Comparison of ENCODE assay signal across 9 cellular contexts in the genomic region with DNA sequence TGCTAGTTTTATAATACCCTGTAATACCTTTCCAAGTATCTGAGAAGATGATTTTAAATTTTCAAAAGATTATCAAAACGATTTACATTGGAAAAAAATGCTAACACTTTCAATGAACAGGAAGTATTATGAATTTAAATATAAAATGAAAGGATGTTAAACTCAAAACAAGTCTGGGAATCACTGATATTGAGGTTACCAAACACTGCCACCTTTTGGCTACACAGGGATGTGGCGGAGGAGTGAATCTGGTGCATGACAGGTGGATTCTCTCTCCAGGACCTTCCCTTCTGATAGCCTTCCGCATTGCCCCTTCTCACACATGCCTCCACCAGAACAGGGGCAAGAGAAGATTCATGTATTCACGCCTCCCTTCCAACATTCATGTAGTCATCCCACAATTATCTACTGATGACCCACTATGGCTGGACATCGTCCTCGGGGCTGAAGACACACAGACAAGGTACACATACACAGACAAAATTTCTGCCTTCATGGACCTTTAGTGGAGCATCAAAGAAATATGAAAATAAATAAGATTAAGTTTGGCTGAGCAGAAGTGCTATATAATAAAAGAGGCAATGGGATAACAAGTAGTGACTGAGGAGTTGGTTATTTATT. TPM values are rescaled to one million over a fixed set of nuclear protein-coding genes. Genes with fewer than 3 reads are reported as not detected.
DNase-seq lines count a peak whose midpoint lies in the region; ATAC-seq and TF ChIP-seq lines count a peak whose summit lies in the region.
"Had no signal": no experiment of that assay in that cellular context is flagged by ENCODE, and none has a peak within 500 bp of the region (broad histone marks: within the 10 kb centered on the region; RNA-seq: fewer than 3 reads in every experiment).

No MANE protein-coding gene starts in this region.

- no peak overlapping the region for H3K9ac ChIP-seq in Karpas-422 (ENCODE audit: low read length)

- H3K4me2 ChIP-seq in Karpas-422 (ENCODE audit: low read depth, low read length, poor library complexity, severe bottlenecking): no peak overlapping the region
- H3K4me2 ChIP-seq: BLaER1 treated with 17β-estradiol and CSF1 and Interleukin-3, amounts not matched to agents 10 nM and 100 nM had no signal

- WGBS in psoas muscle, 3 donors: 71 to 78% (median 72%) methylated on average over 6 of the region's 6 CpGs

- H3K27ac ChIP-seq in Karpas-422 (ENCODE audit: low read length) (no peak overlapping the region), psoas muscle (no peak overlapping the region)
- H3K27ac ChIP-seq: BLaER1 treated with 17β-estradiol and CSF1 and Interleukin-3, amounts not matched to agents 10 nM and 100 nM had no signal

- H3K4me1 ChIP-seq in Karpas-422 (ENCODE audit: low read length): no peaks in the 10 kb centered on the region
- no peaks in the 10 kb centered on the region for H3K4me1 ChIP-seq in psoas muscle
- H3K4me1 ChIP-seq: BLaER1 treated with 17β-estradiol and CSF1 and Interleukin-3, amounts not matched to agents 10 nM and 100 nM had no signal

- H3K36me3 ChIP-seq in Karpas-422 (ENCODE audit: insufficient read depth, low read length) (peaks cover 13% of the 10 kb centered on the region; the same call in 1 of the 2 replicates), psoas muscle (ENCODE audit: insufficient read depth in 1 of 2, low read depth in 1 of 2) (peaks cover 0 to 10% of the 10 kb centered on the region in 2 donors)

- no peak overlapping the region for H2AFZ ChIP-seq in Karpas-422 (ENCODE audit: low read length)

- peaks cover 7% of the 10 kb centered on the region; the same call in 1 of the 2 replicates for H3K79me2 ChIP-seq in Karpas-422 (ENCODE audit: low read length)

- intact Hi-C loops in psoas muscle (cut with DNase I): no loop called here

- DNase-seq in NCI-H1417 (lab: John Stamatoyannopoulos, UW) (peak; percentile 3 to 53 (median 11)), NCI-H1417 treated with DMSO at 0.1 percent for 48 hours (lab: John Stamatoyannopoulos, UW) (no peak), Karpas-422 (peak; percentile 64), fibroblast of the aortic adventitia (ENCODE audit: low read depth) (peak; percentile 51), psoas muscle (no peak), OCI-M2 (lab: John Stamatoyannopoulos, UW; ENCODE audit: unreplicated experiment) (no peak)

- H4K20me1 ChIP-seq in Karpas-422 (ENCODE audit: insufficient read depth, low read depth, low read length): no peaks in the 10 kb centered on the region

- H3K27me3 ChIP-seq in Karpas-422 (ENCODE audit: low read length): no peaks in the 10 kb centered on the region
- H3K27me3 ChIP-seq in psoas muscle (ENCODE audit: insufficient read depth in 3 of 3, low read length in 2 of 3): no peaks in the 10 kb centered on the region
- H3K27me3 ChIP-seq: BLaER1 treated with 17β-estradiol and CSF1 and Interleukin-3, amounts not matched to agents 10 nM and 100 nM had no signal

- ATAC-seq in psoas muscle (peak in 1 of 4 donors; percentile 58), GM19463 (IDR thresholded peaks at IDR 0.05; ENCODE audit: unreplicated experiment) (no peak)

- H3K9me3 ChIP-seq in Karpas-422 (ENCODE audit: low read length) (no peaks in the 10 kb centered on the region), psoas muscle (no peaks in the 10 kb centered on the region)
- H3K9me3 ChIP-seq: BLaER1 treated with 17β-estradiol and CSF1 and Interleukin-3, amounts not matched to agents 10 nM and 100 nM had no signal

- H3K4me3 ChIP-seq in Karpas-422 (ENCODE audit: low read length) (no peak overlapping the region), WI38 (ENCODE audit: low read depth, low read length) (no peak overlapping the region), fibroblast of the aortic adventitia (ENCODE audit: low read depth, low read length) (no peak overlapping the region), psoas muscle (no peak overlapping the region)
- H3K4me3 ChIP-seq: BLaER1 treated with 17β-estradiol and CSF1 and Interleukin-3, amounts not matched to agents 10 nM and 100 nM had no signal

- H3K9me2 ChIP-seq in Karpas-422 (replicated peaks; ENCODE audit: insufficient read depth, low read length): no peaks in the 10 kb centered on the region

- TF ChIP-seq CTCF in WI38 (IDR thresholded peaks at IDR 0.05; ENCODE audit: low read depth, low read length): peak; percentile 67
- peak; percentile 70 for TF ChIP-seq CTCF in fibroblast of the aortic adventitia (IDR thresholded peaks at IDR 0.05; ENCODE audit: insufficient read depth, low read length)
- peak; percentile 50 for TF ChIP-seq CTCF in psoas muscle (IDR thresholded peaks at IDR 0.05)

RNA-seq across cellular contexts. Expression of gene ATG16L2, which starts 34.7 kb away (rescaled TPM):
- total RNA-seq in Karpas-422 (2014; rRNA removed; shearing (Covaris generic); ENCODE audit: low replicate concordance): 14.8 and 20.2 TPM in 2 replicates
- total RNA-seq in fibroblast of the aortic adventitia (ENCODE audit: low replicate concordance) (9.1 and 12.4 TPM in 2 replicates), psoas muscle (1 to 10 TPM; 4.5 to 9.6 (median 5.4) TPM)
- polyA plus RNA-seq in psoas muscle: 1 to 10 TPM; 3.9 to 5.2 (median 4.7) TPM

RNA-seq across cellular contexts. Expression of gene STARD10, which starts 55.1 kb away (rescaled TPM):
- total RNA-seq in Karpas-422 (2014; rRNA removed; shearing (Covaris generic); ENCODE audit: low replicate concordance): 4.3 and 4.7 TPM in 2 replicates
- total RNA-seq in fibroblast of the aortic adventitia (ENCODE audit: low replicate concordance) (21.4 and 33.3 TPM in 2 replicates), psoas muscle (10 to 100 TPM; 47.3 to 70.7 (median 57.7) TPM)
- polyA plus RNA-seq in psoas muscle: 10 to 100 TPM; 18.6 to 99.9 (median 57.3) TPM

Comparison
In these comparisons a context has a peak if more than half of its experiments do, and no peak if none do; other contexts are left out.
1. DNase-seq: peak in NCI-H1417 (3 of 3), Karpas-422 (single experiment) and fibroblast of the aortic adventitia (single experiment); none in NCI-H1417 treated with DMSO at 0.1 percent for 48 hours (single experiment), psoas muscle (0 of 2) and OCI-M2 (single experiment).
2. Peak in every context shown above with its lines, with median percentiles within 50 percentile points of each other: CTCF ChIP-seq.